In the genomic region with DNA sequence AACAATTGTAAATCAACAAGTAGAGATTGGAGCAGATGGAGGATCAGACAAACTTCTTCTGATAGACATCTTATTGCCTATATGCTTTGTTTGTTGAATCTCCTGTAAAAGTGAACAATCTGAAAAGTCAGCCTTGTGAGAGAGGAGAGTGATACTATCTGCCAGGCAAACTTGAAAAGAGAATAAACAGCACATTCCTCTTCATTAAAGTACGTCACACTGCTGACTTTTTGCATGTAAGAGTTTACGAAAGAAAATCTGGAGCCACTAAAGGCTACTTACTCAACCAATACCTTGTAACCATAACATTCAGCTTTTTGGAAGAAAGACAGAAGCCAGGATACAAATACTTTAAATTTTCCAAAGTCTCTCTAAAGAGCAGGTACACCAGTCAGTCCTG, we compare ENCODE assay signal across 16 cellular contexts. TPM values are rescaled to one million over a fixed set of nuclear protein-coding genes. Genes with fewer than 3 reads are reported as not detected.
"Had no signal": no experiment of that assay in that cellular context is flagged by ENCODE, and none has a peak within 500 bp of the region (broad histone marks: within the 10 kb centered on the region; RNA-seq: fewer than 3 reads in every experiment).

No MANE protein-coding gene starts in this region.

- H3K27me3 Mint-ChIP-seq: activated naive CD4-positive, alpha-beta T cell treated with anti-CD3 and anti-CD28 coated beads, Interleukin-2, amount 10 ng/mL, durations not matched to agents 7 days and 5 days; brain had no signal

- H3K9me3 Mint-ChIP-seq: activated naive CD4-positive, alpha-beta T cell treated with anti-CD3 and anti-CD28 coated beads, Interleukin-2, amount 10 ng/mL, durations not matched to agents 7 days and 5 days; activated T-helper 2 cell treated with anti-CD3 and anti-CD28 coated beads, Interferon-gamma antibody, Interleukin-2, Interleukin-4, amounts not matched to agents 10 μg/mL and 5 μg/mL and 100 μg/mL, durations not matched to agents 14 hours and 24 hours and 36 hours; endodermal cell; immature natural killer cell; stimulated activated naive CD8-positive, alpha-beta T cell treated with anti-CD3 and anti-CD28 coated beads, Interleukin-15, Interleukin-2, amounts not matched to agents 100 ng/mL and 50 ng/mL, for 24 hours had no signal

- H2AFZ ChIP-seq: parathyroid adenoma had no signal

- H3K4me1 Mint-ChIP-seq: activated naive CD4-positive, alpha-beta T cell treated with anti-CD3 and anti-CD28 coated beads, Interleukin-2, amount 10 ng/mL, durations not matched to agents 7 days and 5 days; brain; immature natural killer cell; T-helper 17 cell had no signal

- H3K9ac ChIP-seq: parathyroid adenoma had no signal

- ATAC-seq: left cardiac atrium, SK-N-SH treated with all-trans-retinoic acid at 6 μM for 48 hours, T-helper 17 cell had no signal

- H3K36me3 Mint-ChIP-seq: activated naive CD4-positive, alpha-beta T cell treated with anti-CD3 and anti-CD28 coated beads, Interleukin-2, amount 10 ng/mL, durations not matched to agents 7 days and 5 days; brain; immature natural killer cell had no signal

- DNase-seq: activated CD4-positive, alpha-beta T cell treated with anti-CD3 and anti-CD28 coated beads, Interleukin-2, amount 50 U/mL, for 1 hour; activated naive CD4-positive, alpha-beta T cell treated with anti-CD3 and anti-CD28 coated beads, Interleukin-2, amount 10 ng/mL, durations not matched to agents 7 days and 5 days; activated T-cell treated with anti-CD3 and anti-CD28 coated beads for 4 hours; amniotic stem cell; endodermal cell; immature natural killer cell; left cardiac atrium; stimulated activated CD4-positive, alpha-beta T cell treated with anti-CD3 and anti-CD28 coated beads, Interleukin-15, amount 100 ng/mL, for 24 hours; stimulated activated CD4-positive, alpha-beta T cell treated with anti-CD3 and anti-CD28 coated beads, Interleukin-4, amount 100 ng/mL, for 24 hours; T-helper 17 cell had no signal

- H3K4me3 Mint-ChIP-seq: activated naive CD4-positive, alpha-beta T cell treated with anti-CD3 and anti-CD28 coated beads, Interleukin-2, amount 10 ng/mL, durations not matched to agents 7 days and 5 days; brain; endodermal cell; immature natural killer cell; stimulated activated naive CD8-positive, alpha-beta T cell treated with anti-CD3 and anti-CD28 coated beads, Interleukin-15, Interleukin-2, amounts not matched to agents 100 ng/mL and 50 ng/mL, for 24 hours; T-helper 17 cell had no signal

- H3K79me2 ChIP-seq: parathyroid adenoma had no signal

- H3K27ac ChIP-seq: parathyroid adenoma had no signal

- H3K27ac Mint-ChIP-seq: activated naive CD4-positive, alpha-beta T cell treated with anti-CD3 and anti-CD28 coated beads, Interleukin-2, amount 10 ng/mL, durations not matched to agents 7 days and 5 days; activated T-helper 2 cell treated with anti-CD3 and anti-CD28 coated beads, Interferon-gamma antibody, Interleukin-2, Interleukin-4, amounts not matched to agents 10 μg/mL and 5 μg/mL and 100 μg/mL, durations not matched to agents 14 hours and 24 hours and 36 hours; brain; endodermal cell; immature natural killer cell; stimulated activated naive CD8-positive, alpha-beta T cell treated with anti-CD3 and anti-CD28 coated beads, Interleukin-15, Interleukin-2, amounts not matched to agents 100 ng/mL and 50 ng/mL, for 24 hours; T-helper 17 cell had no signal

- H3K4me1 ChIP-seq: parathyroid adenoma had no signal

RNA-seq across cellular contexts. Expression of a gene that starts 42.5 kb away (rescaled TPM):
- total RNA-seq: activated CD8-positive, alpha-beta memory T cell treated with anti-CD3 and anti-CD28 coated beads for 36 hours; activated T-helper 2 cell treated with anti-CD3 and anti-CD28 coated beads, Interferon-gamma antibody, Interleukin-2, Interleukin-4, amounts not matched to agents 10 μg/mL and 5 μg/mL and 100 μg/mL, durations not matched to agents 14 hours and 24 hours and 36 hours; T-helper 17 cell had no signal
- polyA plus RNA-seq: immature natural killer cell had no signal
